Comparison of ENCODE assay signal across 11 cellular contexts in genomic region chr13:61255035-61255796, GRCh38.
DNase-seq lines count a peak whose midpoint lies in the region; ATAC-seq and TF ChIP-seq lines count a peak whose summit lies in the region.
"Had no signal": no experiment of that assay in that cellular context is flagged by ENCODE, and none has a peak within 500 bp of the region (broad histone marks: within the 10 kb centered on the region; RNA-seq: fewer than 3 reads in every experiment).

No MANE protein-coding gene starts in this region.

- no peaks in the 10 kb centered on the region for H3K36me3 ChIP-seq in endodermal cell (ENCODE audit: control insufficient read depth, insufficient read depth, low read length)

- H3K27ac ChIP-seq in endodermal cell (ENCODE audit: low read depth, low read length): no peak overlapping the region

- peak; percentile 81 for TF ChIP-seq CTCF in endodermal cell (conservative IDR thresholded peaks at IDR 0.05)

- peak; percentile 3 for DNase-seq in stimulated activated naive CD8-positive, alpha-beta T cell treated with anti-CD3 and anti-CD28 coated beads, Interleukin-15, Interleukin-2, amounts not matched to agents 100 U/mL and 50 U/mL, for 24 hours
- DNase-seq in stimulated activated naive CD8-positive, alpha-beta T cell treated with anti-CD3 and anti-CD28 coated beads, Interleukin-15, amount 100 ng/mL, for 72 hours: no peak
- DNase-seq in NCI-H82 (lab: John Stamatoyannopoulos, UW) (peak; percentile 69), endodermal cell (peak; percentile 55), SW480 (ENCODE audit: low spot score) (no peak), ureter (ENCODE audit: low spot score) (no peak), AG20443 (ENCODE audit: low spot score) (no peak)
- DNase-seq: CD8-positive, alpha-beta T cell; NCI-H774 had no signal

- no peak for ATAC-seq in stimulated activated naive CD8-positive, alpha-beta T cell treated with anti-CD3 and anti-CD28 coated beads, Interleukin-15, Interleukin-2, amounts not matched to agents 100 U/mL and 50 U/mL, for 24 hours
- no peak for ATAC-seq in stimulated activated naive CD8-positive, alpha-beta T cell treated with anti-CD3 and anti-CD28 coated beads, Interleukin-15, amount 100 ng/mL, for 72 hours
- ATAC-seq in GM21381 (IDR thresholded peaks at IDR 0.05; ENCODE audit: unreplicated experiment): no peak
- ATAC-seq: CD8-positive, alpha-beta T cell; sciatic nerve had no signal

- H3K9ac ChIP-seq in endodermal cell (ENCODE audit: extremely low read depth, low read length, poor library complexity, severe bottlenecking): no peak overlapping the region

- H3K4me3 Mint-ChIP-seq in stimulated activated naive CD8-positive, alpha-beta T cell treated with anti-CD3 and anti-CD28 coated beads, Interleukin-15, amount 100 ng/mL, for 72 hours: no peak overlapping the region
- H3K4me3 Mint-ChIP-seq in endodermal cell: no peak overlapping the region
- H3K4me3 Mint-ChIP-seq: CD8-positive, alpha-beta T cell had no signal

- no peak overlapping the region for H3K4me3 ChIP-seq in endodermal cell (ENCODE audit: low read length)

- no peaks in the 10 kb centered on the region for H3K4me1 Mint-ChIP-seq in stimulated activated naive CD8-positive, alpha-beta T cell treated with anti-CD3 and anti-CD28 coated beads, Interleukin-15, amount 100 ng/mL, for 72 hours
- H3K4me1 Mint-ChIP-seq in endodermal cell: no peaks in the 10 kb centered on the region

- H3K36me3 Mint-ChIP-seq in endodermal cell (ENCODE audit: low read depth): no peaks in the 10 kb centered on the region
- H3K36me3 Mint-ChIP-seq: CD8-positive, alpha-beta T cell had no signal

- H3K4me1 ChIP-seq in endodermal cell (ENCODE audit: control insufficient read depth, insufficient read depth, low read length): no peaks in the 10 kb centered on the region

- H3K27me3 ChIP-seq in endodermal cell (ENCODE audit: control insufficient read depth, insufficient read depth, low read length, poor library complexity, severe bottlenecking): no peaks in the 10 kb centered on the region

- no peaks in the 10 kb centered on the region for H3K9me3 ChIP-seq in endodermal cell (ENCODE audit: control insufficient read depth, low read length)

- peaks cover 0 to 14% of the 10 kb centered on the region in 2 donors for H3K9me3 Mint-ChIP-seq in stimulated activated naive CD8-positive, alpha-beta T cell treated with anti-CD3 and anti-CD28 coated beads, Interleukin-15, amount 100 ng/mL, for 72 hours
- no peaks in the 10 kb centered on the region for H3K9me3 Mint-ChIP-seq in endodermal cell

- H3K27me3 Mint-ChIP-seq in stimulated activated naive CD8-positive, alpha-beta T cell treated with anti-CD3 and anti-CD28 coated beads, Interleukin-15, amount 100 ng/mL, for 72 hours: no peaks in the 10 kb centered on the region
- no peaks in the 10 kb centered on the region for H3K27me3 Mint-ChIP-seq in endodermal cell (ENCODE audit: insufficient read depth)

- WGBS in endodermal cell (ENCODE audit: insufficient coverage in 1 of 2, insufficient read length in 1 of 2), 2 experiments: 65 to 74% methylated on average over 2 to 3 of the region's 4 CpGs

- H3K27ac Mint-ChIP-seq in stimulated activated naive CD8-positive, alpha-beta T cell treated with anti-CD3 and anti-CD28 coated beads, Interleukin-15, amount 100 ng/mL, for 72 hours: no peak overlapping the region
- H3K27ac Mint-ChIP-seq in endodermal cell: no peak overlapping the region
- H3K27ac Mint-ChIP-seq: CD8-positive, alpha-beta T cell had no signal

Comparison
In these comparisons a context has a peak if more than half of its experiments do, and no peak if none do; other contexts are left out.
1. DNase-seq: peak in stimulated activated naive CD8-positive, alpha-beta T cell treated with anti-CD3 and anti-CD28 coated beads, Interleukin-15, Interleukin-2, amounts not matched to agents 100 U/mL and 50 U/mL, for 24 hours (single experiment), NCI-H82 (single experiment) and endodermal cell (single experiment); none in stimulated activated naive CD8-positive, alpha-beta T cell treated with anti-CD3 and anti-CD28 coated beads, Interleukin-15, amount 100 ng/mL, for 72 hours (0 of 2), SW480 (single experiment), ureter (single experiment) and AG20443 (single experiment).